In genomic region chr5:159850192-159850573, GRCh38 we compare ENCODE assay signal across 12 cellular contexts.
DNase-seq lines count a peak whose midpoint lies in the region; ATAC-seq and TF ChIP-seq lines count a peak whose summit lies in the region.
"Had no signal": no experiment of that assay in that cellular context is flagged by ENCODE, and none has a peak within 500 bp of the region (broad histone marks: within the 10 kb centered on the region; RNA-seq: fewer than 3 reads in every experiment).

No MANE protein-coding gene starts in this region.

- H3T11ph ChIP-seq in H9 (ENCODE audit: low read length), result no peak overlapping the region

- peak; percentile 28 for DNase-seq in LoVo (ENCODE audit: low spot score)
- DNase-seq in epithelial cell of esophagus (ENCODE audit: low read depth), result peak; percentile 94
- peak; percentile 35 for DNase-seq in nephron progenitor cell
- DNase-seq in H9, result no peak
- no peak for DNase-seq in NCI-H1105 treated with DMSO at 0.1 percent for 48 hours (lab: John Stamatoyannopoulos, UW)
- DNase-seq in NCI-H1417 treated with DMSO at 0.1 percent for 48 hours (lab: John Stamatoyannopoulos, UW), result no peak
- DNase-seq: lower lobe of right lung, NCI-H2107, OCI-M1, posterior cingulate gyrus had no signal

- peak overlapping the region; percentile 44 for H3K4me2 ChIP-seq in BLaER1
- H3K4me2 ChIP-seq in H9 (ENCODE audit: insufficient read depth, insufficient read length, low read length), result no peak overlapping the region

- H3K27ac Mint-ChIP-seq in nephron progenitor cell, result peak overlapping the region; percentile 10
- H3K27ac Mint-ChIP-seq in H9, result peak overlapping the region in 1 of 3 experiments; percentile 77; a peak in 1 of 7 replicates

- no peak overlapping the region for H4K91ac ChIP-seq in H9 (ENCODE audit: insufficient read length, low read depth, low read length)

- H4K8ac ChIP-seq in H9 (replicated peaks; ENCODE audit: insufficient read length, low read depth, low read length), result no peak overlapping the region

- no peaks in the 10 kb centered on the region for H3K36me3 ChIP-seq in BLaER1
- H3K36me3 ChIP-seq: lower lobe of right lung had no signal

- no peak overlapping the region for H3K56ac ChIP-seq in H9 (ENCODE audit: insufficient read length, low read depth, low read length)

- H3K4me3 ChIP-seq in BLaER1 (no peak overlapping the region), epithelial cell of esophagus (ENCODE audit: low read length) (no peak overlapping the region)
- H3K4me3 ChIP-seq: lower lobe of right lung had no signal

- no peak overlapping the region for H3K4ac ChIP-seq in H9 (ENCODE audit: low read depth, low read length)

- H3K27me3 ChIP-seq in BLaER1, result no peaks in the 10 kb centered on the region
- H3K27me3 ChIP-seq in H9 (ENCODE audit: insufficient read depth, low read length), result no peaks in the 10 kb centered on the region

- H3K4me1 Mint-ChIP-seq in nephron progenitor cell (peaks cover 16% of the 10 kb centered on the region), H9 (peaks cover 0 to 7% of the 10 kb centered on the region in 2 experiments; a peak in 2 of 4 replicates)

- H4K5ac ChIP-seq in H9 (ENCODE audit: insufficient read length, low read depth, low read length), result no peak overlapping the region

- WGBS in H9 (ENCODE audit: extremely low coverage, insufficient read length, low lambda C conversion rate), result no CpG with 5 or more reads among the region's 5 CpGs

- no peak overlapping the region for H2BK12ac ChIP-seq in H9 (ENCODE audit: insufficient read length, low read depth, low read length)

- H4K20me1 ChIP-seq in BLaER1 (no peaks in the 10 kb centered on the region), H9 (ENCODE audit: control insufficient read depth, insufficient read depth, insufficient read length) (no peaks in the 10 kb centered on the region)

- TF ChIP-seq CTCF in epithelial cell of esophagus (IDR thresholded peaks at IDR 0.05; ENCODE audit: insufficient read depth, low read depth, low read length, missing control alignments) (no peak), nephron progenitor cell (IDR thresholded peaks at IDR 0.05) (no peak), H9 (conservative IDR thresholded peaks at IDR 0.05) (no peak)

- H2BK120ac ChIP-seq in H9 (ENCODE audit: low read depth, low read length, poor library complexity, severe bottlenecking), result no peak overlapping the region

- no peak overlapping the region for H2AK5ac ChIP-seq in H9 (ENCODE audit: insufficient read length, low read length)

- no peak overlapping the region for H2AFZ ChIP-seq in H9 (ENCODE audit: low read length)

- no peak overlapping the region for H3K9ac ChIP-seq in BLaER1
- H3K9ac ChIP-seq in H9 (ENCODE audit: extremely low read depth, insufficient read length, low read length), result no peak overlapping the region

- no peaks in the 10 kb centered on the region for H3K79me1 ChIP-seq in H9 (ENCODE audit: insufficient read depth, low read depth, low read length, poor library complexity, severe bottlenecking)

- no peak overlapping the region for H2BK5ac ChIP-seq in H9 (ENCODE audit: insufficient read length, low read length)

- H3K27me3 Mint-ChIP-seq in nephron progenitor cell (ENCODE audit: low read depth, poor library complexity) (peaks cover 20% of the 10 kb centered on the region), H9 (ENCODE audit: low read depth) (peaks cover 3% of the 10 kb centered on the region)

- H3K4me1 ChIP-seq in BLaER1, result peaks cover 9% of the 10 kb centered on the region
- no peaks in the 10 kb centered on the region for H3K4me1 ChIP-seq in H9 (ENCODE audit: insufficient read depth, low read length)
- H3K4me1 ChIP-seq: lower lobe of right lung had no signal

- H3K27ac ChIP-seq in BLaER1, result no peak overlapping the region
- no peak overlapping the region for H3K27ac ChIP-seq in H9 (ENCODE audit: insufficient read length, low read depth, low read length)
- H3K27ac ChIP-seq: lower lobe of right lung had no signal

- H3K18ac ChIP-seq in H9 (ENCODE audit: insufficient read length, low read depth, low read length), result no peak overlapping the region

- H3K4me3 Mint-ChIP-seq in nephron progenitor cell, result no peak overlapping the region
- H3K4me3 Mint-ChIP-seq in H9, result no peak overlapping the region

- peaks cover 11% of the 10 kb centered on the region for H3K9me3 Mint-ChIP-seq in nephron progenitor cell
- peaks cover 6 to 8% of the 10 kb centered on the region in 2 experiments; a peak in 2 of 5 replicates for H3K9me3 Mint-ChIP-seq in H9

- no peak overlapping the region for H2BK20ac ChIP-seq in H9 (ENCODE audit: low read depth, low read length, poor library complexity, severe bottlenecking)

- no peak overlapping the region for H3K14ac ChIP-seq in H9 (ENCODE audit: insufficient read depth, low read length)

- H3K9me3 ChIP-seq in BLaER1 (no peaks in the 10 kb centered on the region), H9 (ENCODE audit: control insufficient read depth, low read depth, low read length) (no peaks in the 10 kb centered on the region)
- H3K9me3 ChIP-seq: lower lobe of right lung had no signal

- no peaks in the 10 kb centered on the region for H3K23me2 ChIP-seq in H9 (ENCODE audit: insufficient read length, low read depth, low read length, poor library complexity, severe bottlenecking)

- H2BK15ac ChIP-seq in H9 (ENCODE audit: low read depth, low read length), result no peak overlapping the region

- no peak overlapping the region for H3K23ac ChIP-seq in H9 (ENCODE audit: insufficient read length, low read depth, low read length)

- H3K36me3 Mint-ChIP-seq in nephron progenitor cell (ENCODE audit: low read depth) (no peaks in the 10 kb centered on the region), H9 (ENCODE audit: insufficient read depth in 1 of 3, low read depth in 3 of 3) (no peaks in the 10 kb centered on the region)

- H3K79me2 ChIP-seq in H9 (ENCODE audit: insufficient read depth, low read length), result no peaks in the 10 kb centered on the region

- ATAC-seq in HG02840 (IDR thresholded peaks at IDR 0.05; ENCODE audit: low FRiP score, unreplicated experiment), result no peak
- ATAC-seq: lower lobe of right lung had no signal

Comparison
In these comparisons a context has a peak if more than half of its experiments do, and no peak if none do; other contexts are left out.
1. DNase-seq: peak in LoVo (single experiment), epithelial cell of esophagus (single experiment) and nephron progenitor cell (single experiment); none in H9 (single experiment), NCI-H1105 treated with DMSO at 0.1 percent for 48 hours (single experiment) and NCI-H1417 treated with DMSO at 0.1 percent for 48 hours (single experiment).